ENCODE assay signal across 8 cellular contexts in the genomic region with DNA sequence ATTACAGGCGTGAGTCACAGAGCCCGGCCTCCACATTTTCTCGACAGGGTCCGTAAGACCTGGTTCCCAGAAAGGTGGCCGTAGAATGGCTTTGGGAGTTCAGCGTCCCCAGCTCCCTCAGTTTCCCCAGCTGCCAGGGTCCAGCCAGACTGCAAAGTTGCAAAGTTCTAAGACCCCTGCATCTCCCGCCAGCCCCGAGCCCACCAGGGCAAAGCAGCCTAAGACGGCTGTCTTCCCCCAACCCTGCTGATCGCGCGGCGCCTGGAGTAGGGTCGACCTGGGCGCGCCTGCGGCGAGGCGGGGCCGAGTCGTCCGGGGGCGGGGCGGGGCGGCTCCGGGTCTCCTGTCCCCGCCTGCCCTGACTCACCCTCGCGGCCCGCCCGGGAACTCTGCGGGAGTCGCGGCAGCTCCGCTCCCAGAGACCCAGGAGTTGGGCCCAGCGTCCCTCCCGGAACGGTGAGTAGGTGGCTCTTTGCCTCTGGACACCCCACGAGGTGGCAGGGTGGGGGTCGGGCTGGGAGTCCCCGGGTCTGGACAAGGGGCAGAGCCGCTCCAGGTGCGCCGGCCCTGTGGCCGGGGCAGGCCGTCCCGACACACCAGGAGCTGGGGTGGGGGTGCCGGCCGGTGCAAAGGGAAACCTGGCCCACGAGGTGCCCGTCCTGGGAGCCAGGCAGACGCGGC. TPM values are rescaled to one million over a fixed set of nuclear protein-coding genes. Genes with fewer than 3 reads are reported as not detected.
DNase-seq lines count a peak whose midpoint lies in the region; ATAC-seq and TF ChIP-seq lines count a peak whose summit lies in the region.

A gene (plus strand): TSS at position 366 of the 681 bp plus-strand sequence. CDS start 7,094 bp downstream, outside the sequence.

- H3K27me3 Mint-ChIP-seq in MCF 10A (ENCODE audit: insufficient read depth, unreplicated experiment): no peaks in the 10 kb centered on the region
- H3K27me3 Mint-ChIP-seq in stimulated activated naive CD8-positive, alpha-beta T cell treated with anti-CD3 and anti-CD28 coated beads, Interleukin-15, amount 100 ng/mL, for 72 hours: peaks cover 42% of the 10 kb centered on the region
- H3K27me3 Mint-ChIP-seq in activated T-helper 2 cell treated with anti-CD3 and anti-CD28 coated beads, Interferon-gamma antibody, Interleukin-2, Interleukin-4, amounts not matched to agents 10 μg/mL and 5 μg/mL and 100 μg/mL, durations not matched to agents 14 hours and 24 hours and 36 hours (ENCODE audit: low read depth): peaks cover 10% of the 10 kb centered on the region
- peaks cover 2 to 6% (median 3%) of the 10 kb centered on the region in 3 donors for H3K27me3 Mint-ChIP-seq in immature natural killer cell (ENCODE audit: low read depth in 3 of 3)

- H3K9me3 Mint-ChIP-seq in MCF 10A (ENCODE audit: unreplicated experiment) (no peaks in the 10 kb centered on the region), immature natural killer cell (no peaks in the 10 kb centered on the region)
- no peaks in the 10 kb centered on the region for H3K9me3 Mint-ChIP-seq in stimulated activated naive CD8-positive, alpha-beta T cell treated with anti-CD3 and anti-CD28 coated beads, Interleukin-15, amount 100 ng/mL, for 72 hours
- no peaks in the 10 kb centered on the region for H3K9me3 Mint-ChIP-seq in activated T-helper 2 cell treated with anti-CD3 and anti-CD28 coated beads, Interferon-gamma antibody, Interleukin-2, Interleukin-4, amounts not matched to agents 10 μg/mL and 5 μg/mL and 100 μg/mL, durations not matched to agents 14 hours and 24 hours and 36 hours

- DNase-seq in DMS53 (lab: John Stamatoyannopoulos, UW): peak; percentile 82
- peak; percentile 72 for DNase-seq in NCI-H510A treated with DMSO at 0.1 percent for 48 hours (lab: John Stamatoyannopoulos, UW)
- DNase-seq in MCF 10A (ENCODE audit: unreplicated experiment): peak; percentile 83
- DNase-seq in left colon: peak; percentile 71 to 79
- DNase-seq in stimulated activated naive CD8-positive, alpha-beta T cell treated with anti-CD3 and anti-CD28 coated beads, Interleukin-15, amount 100 ng/mL, for 72 hours: no peak
- no peak for DNase-seq in activated T-helper 2 cell treated with anti-CD3 and anti-CD28 coated beads, Interferon-gamma antibody, Interleukin-2, Interleukin-4, amounts not matched to agents 10 μg/mL and 5 μg/mL and 100 μg/mL, durations not matched to agents 14 hours and 24 hours and 36 hours (ENCODE audit: low spot score)
- DNase-seq in immature natural killer cell: no peak

- POLR2A ChIA-PET in MCF 10A (lab: Yijun Ruan, JAX): interaction anchor here (0.6 to 4.1 kb wide), 8 partner anchors 9 to 41 kb away, joined by 3 to 53 read pairs (median 6); a partner anchor contains a TSS

- H3K36me3 Mint-ChIP-seq in MCF 10A (ENCODE audit: insufficient read depth, unreplicated experiment): no peaks in the 10 kb centered on the region
- H3K36me3 Mint-ChIP-seq in activated T-helper 2 cell treated with anti-CD3 and anti-CD28 coated beads, Interferon-gamma antibody, Interleukin-2, Interleukin-4, amounts not matched to agents 10 μg/mL and 5 μg/mL and 100 μg/mL, durations not matched to agents 14 hours and 24 hours and 36 hours (ENCODE audit: low read depth): no peaks in the 10 kb centered on the region
- H3K36me3 Mint-ChIP-seq in immature natural killer cell: no peaks in the 10 kb centered on the region

- intact Hi-C loops in MCF 10A (cut with micrococcal nuclease) (no loop called here), left colon (cut with DNase I, micrococcal nuclease) (no loop called here)
- intact Hi-C loops in activated T-helper 2 cell treated with anti-CD3 and anti-CD28 coated beads, Interferon-gamma antibody, Interleukin-2, Interleukin-4, amounts not matched to agents 10 μg/mL and 5 μg/mL and 100 μg/mL, durations not matched to agents 14 hours and 24 hours and 36 hours (cut with micrococcal nuclease): loop anchor here (10.0 kb wide), 1 partner anchor 737 kb away; no protein-coding TSS in a partner anchor

- CTCF ChIA-PET in MCF 10A (lab: Yijun Ruan, JAX): interaction anchor here (0.5 to 2.1 kb wide), 5 partner anchors 16 to 337 kb away, joined by 3 to 8 read pairs (median 3); a partner anchor contains a TSS

- H3K4me1 Mint-ChIP-seq in MCF 10A (ENCODE audit: insufficient read depth, unreplicated experiment) (peaks cover 6% of the 10 kb centered on the region), immature natural killer cell (no peaks in the 10 kb centered on the region)
- peaks cover 7% of the 10 kb centered on the region for H3K4me1 Mint-ChIP-seq in stimulated activated naive CD8-positive, alpha-beta T cell treated with anti-CD3 and anti-CD28 coated beads, Interleukin-15, amount 100 ng/mL, for 72 hours
- H3K4me1 Mint-ChIP-seq in activated T-helper 2 cell treated with anti-CD3 and anti-CD28 coated beads, Interferon-gamma antibody, Interleukin-2, Interleukin-4, amounts not matched to agents 10 μg/mL and 5 μg/mL and 100 μg/mL, durations not matched to agents 14 hours and 24 hours and 36 hours (ENCODE audit: low read depth): peaks cover 1% of the 10 kb centered on the region

- H3K4me3 Mint-ChIP-seq in MCF 10A (ENCODE audit: unreplicated experiment): peak within 1 kb of the TSS; percentile 72
- peak within 1 kb of the TSS in 1 of 2 donors; percentile 21 for H3K4me3 Mint-ChIP-seq in stimulated activated naive CD8-positive, alpha-beta T cell treated with anti-CD3 and anti-CD28 coated beads, Interleukin-15, amount 100 ng/mL, for 72 hours
- H3K4me3 Mint-ChIP-seq in activated T-helper 2 cell treated with anti-CD3 and anti-CD28 coated beads, Interferon-gamma antibody, Interleukin-2, Interleukin-4, amounts not matched to agents 10 μg/mL and 5 μg/mL and 100 μg/mL, durations not matched to agents 14 hours and 24 hours and 36 hours (ENCODE audit: low read depth): no peak within 1 kb of the TSS
- H3K4me3 Mint-ChIP-seq in immature natural killer cell: no peak within 1 kb of the TSS

- ATAC-seq in left colon (peak; percentile 99), GM19351 (IDR thresholded peaks at IDR 0.05; ENCODE audit: unreplicated experiment) (no peak)
- ATAC-seq in stimulated activated naive CD8-positive, alpha-beta T cell treated with anti-CD3 and anti-CD28 coated beads, Interleukin-15, amount 100 ng/mL, for 72 hours: peak; percentile 74

- TF ChIP-seq CTCF in MCF 10A (IDR thresholded peaks at IDR 0.05; ENCODE audit: unreplicated experiment): no peak

- BruUV-seq in MCF 10A (replicated peaks; lab: Mats Ljungman, UMichigan): no TSS peak

- H3K27ac Mint-ChIP-seq in MCF 10A (ENCODE audit: low read depth, unreplicated experiment) (no peak within 1 kb of the TSS), immature natural killer cell (no peak within 1 kb of the TSS)
- no peak within 1 kb of the TSS for H3K27ac Mint-ChIP-seq in stimulated activated naive CD8-positive, alpha-beta T cell treated with anti-CD3 and anti-CD28 coated beads, Interleukin-15, amount 100 ng/mL, for 72 hours
- H3K27ac Mint-ChIP-seq in activated T-helper 2 cell treated with anti-CD3 and anti-CD28 coated beads, Interferon-gamma antibody, Interleukin-2, Interleukin-4, amounts not matched to agents 10 μg/mL and 5 μg/mL and 100 μg/mL, durations not matched to agents 14 hours and 24 hours and 36 hours: no peak within 1 kb of the TSS

RNA-seq across cellular contexts. Expression of the gene that starts here (rescaled TPM):
- total RNA-seq in MCF 10A (2022) (10.3 and 11.8 TPM in 2 replicates), left colon (1 to 10 TPM; 2.7 to 3.1 TPM)
- total RNA-seq in activated T-helper 2 cell treated with anti-CD3 and anti-CD28 coated beads, Interferon-gamma antibody, Interleukin-2, Interleukin-4, amounts not matched to agents 10 μg/mL and 5 μg/mL and 100 μg/mL, durations not matched to agents 14 hours and 24 hours and 36 hours: not detected in 2 replicates
- not detected for polyA plus RNA-seq in immature natural killer cell

Comparison
In these comparisons a context has a peak if more than half of its experiments do, and no peak if none do; other contexts are left out.
1. DNase-seq: peak in DMS53 (single experiment), NCI-H510A treated with DMSO at 0.1 percent for 48 hours (single experiment), MCF 10A (single experiment) and left colon (2 of 2); none in stimulated activated naive CD8-positive, alpha-beta T cell treated with anti-CD3 and anti-CD28 coated beads, Interleukin-15, amount 100 ng/mL, for 72 hours (0 of 2), activated T-helper 2 cell treated with anti-CD3 and anti-CD28 coated beads, Interferon-gamma antibody, Interleukin-2, Interleukin-4, amounts not matched to agents 10 μg/mL and 5 μg/mL and 100 μg/mL, durations not matched to agents 14 hours and 24 hours and 36 hours (single experiment) and immature natural killer cell (0 of 3).